Comparison of ENCODE assay signal across 21 cellular contexts in genomic region chr3:190197346-190197763, GRCh38.
DNase-seq lines count a peak whose midpoint lies in the region; ATAC-seq lines count a peak whose summit lies in the region.
"Had no signal": no experiment of that assay in that cellular context is flagged by ENCODE, and none has a peak within 500 bp of the region (broad histone marks: within the 10 kb centered on the region; RNA-seq: fewer than 3 reads in every experiment).

No MANE protein-coding gene starts in this region.

- H3K36me3 ChIP-seq in ectodermal cell (ENCODE audit: control insufficient read depth, insufficient read depth, low read length) (no peaks in the 10 kb centered on the region), mesodermal cell (ENCODE audit: control insufficient read depth, insufficient read depth, low read length) (no peaks in the 10 kb centered on the region)
- H3K36me3 ChIP-seq: Peyer's patch, tibial artery had no signal

- ATAC-seq in GM18867 (IDR thresholded peaks at IDR 0.05; ENCODE audit: unreplicated experiment), result peak; percentile 40
- no peak for ATAC-seq in HG02884 (IDR thresholded peaks at IDR 0.05; ENCODE audit: unreplicated experiment)
- ATAC-seq: activated CD8-positive, alpha-beta memory T cell treated with anti-CD3 and anti-CD28 coated beads, Interleukin-2, amount 10 ng/mL, durations not matched to agents 7 days and 5 days; esophagus mucosa; natural killer cell; sciatic nerve; T-cell had no signal

- H3K9me3 ChIP-seq in ectodermal cell (ENCODE audit: control insufficient read depth, low read length) (no peaks in the 10 kb centered on the region), mesodermal cell (ENCODE audit: control insufficient read depth, low read length) (no peaks in the 10 kb centered on the region)
- H3K9me3 ChIP-seq: Peyer's patch, tibial artery had no signal

- H3K27me3 ChIP-seq in ectodermal cell (ENCODE audit: control insufficient read depth, insufficient read depth, low read length, poor library complexity, severe bottlenecking), result no peaks in the 10 kb centered on the region
- H3K27me3 ChIP-seq: Peyer's patch, tibial artery had no signal

- peak; percentile 63 for DNase-seq in HK-2 (ENCODE audit: unreplicated experiment)
- DNase-seq in KG1 (lab: John Stamatoyannopoulos, UW), result no peak
- DNase-seq in activated T-cell treated with anti-CD3 and anti-CD28 coated beads, Interleukin-2, amount 50 U/mL, for 1 hour, result no peak
- DNase-seq in stimulated activated CD8-positive, alpha-beta memory T cell treated with anti-CD3 and anti-CD28 coated beads, Interleukin-4, amount 100 ng/mL, for 48 hours, result no peak
- DNase-seq: activated CD4-positive, CD25-positive, alpha-beta regulatory T cell; activated CD8-positive, alpha-beta memory T cell treated with anti-CD3 and anti-CD28 coated beads, Interleukin-2, amount 10 ng/mL, durations not matched to agents 7 days and 5 days; GDM1; hypothalamus; natural killer cell; NCI-H1694; Peyer's patch; stimulated activated CD4-positive, alpha-beta T cell treated with anti-CD3 and anti-CD28 coated beads, Interleukin-4, amount 100 ng/mL, for 24 hours; T-cell; tibial artery had no signal

- H3K27ac ChIP-seq in ectodermal cell (ENCODE audit: insufficient read depth, low read depth, low read length, poor library complexity, severe bottlenecking) (peak overlapping the region; percentile 65), mesodermal cell (ENCODE audit: low read depth, low read length, severe bottlenecking) (peak overlapping the region; percentile 8)
- H3K27ac ChIP-seq: KMS-11, Peyer's patch, tibial artery had no signal

- H3K4me3 ChIP-seq in ectodermal cell (ENCODE audit: insufficient read depth, low read depth, low read length) (no peak overlapping the region), mesodermal cell (ENCODE audit: extremely low read depth, insufficient read depth, low read length, poor library complexity, severe bottlenecking) (no peak overlapping the region)
- H3K4me3 ChIP-seq: Peyer's patch, tibial artery had no signal

- H3K4me1 ChIP-seq in ectodermal cell (ENCODE audit: control insufficient read depth, insufficient read depth, low read length) (no peaks in the 10 kb centered on the region), mesodermal cell (ENCODE audit: control insufficient read depth, insufficient read depth, low read length, poor library complexity, severe bottlenecking) (peaks cover 8% of the 10 kb centered on the region)
- H3K4me1 ChIP-seq: Peyer's patch, tibial artery had no signal

- WGBS in ectodermal cell, 2 experiments, result 34 to 49% methylated on average over 3 of the region's 3 CpGs
- 78 to 88% methylated on average over 2 to 3 of the region's 3 CpGs for WGBS in mesodermal cell (ENCODE audit: insufficient coverage in 2 of 2), 2 experiments
